29 cellular contexts compared by ENCODE assay signal in the genomic region with DNA sequence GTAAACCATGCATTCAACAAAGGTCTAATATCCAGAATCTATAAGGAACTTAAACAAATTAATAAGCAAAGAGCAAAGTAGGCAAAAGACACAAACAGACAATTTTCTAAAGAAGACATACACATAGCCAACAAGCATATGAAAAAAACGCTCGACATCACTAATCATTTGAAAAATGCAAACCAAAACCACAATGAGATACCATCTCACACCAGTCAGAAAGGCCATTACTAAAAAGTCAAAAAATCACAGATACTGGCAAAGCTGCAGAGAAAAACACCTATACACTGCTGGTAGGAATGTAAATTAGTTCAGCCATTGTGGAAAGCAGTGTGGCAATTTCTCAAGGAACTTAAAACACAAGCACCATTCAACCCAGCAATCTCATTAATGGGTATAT.
"Had no signal": no experiment of that assay in that cellular context is flagged by ENCODE, and none has a peak within 500 bp of the region (broad histone marks: within the 10 kb centered on the region; RNA-seq: fewer than 3 reads in every experiment).

No MANE protein-coding gene starts in this region.

- H3K27ac ChIP-seq: esophagus squamous epithelium, hepatocyte, parathyroid adenoma, psoas muscle, stomach, thyroid gland, upper lobe of right lung, VCaP had no signal

- H3K4me1 Mint-ChIP-seq: activated naive CD8-positive, alpha-beta T cell treated with anti-CD3 and anti-CD28 coated beads, Interleukin-2, amount 10 ng/mL, durations not matched to agents 7 days and 5 days; central memory CD8-positive, alpha-beta T cell; naive thymus-derived CD4-positive, alpha-beta T cell; stimulated activated naive B cell treated with anti-CD40 and anti-IgM and Interleukin-4, amounts not matched to agents 10 μg/mL and 1 μg/mL and 100 μg/mL, for 72 hours had no signal

- H2AFZ ChIP-seq: hepatocyte, parathyroid adenoma had no signal

- H3K4me2 ChIP-seq: hepatocyte had no signal

- ATAC-seq: left colon; naive thymus-derived CD4-positive, alpha-beta T cell; psoas muscle; stimulated activated naive B cell treated with anti-CD40 and anti-IgM and Interleukin-4, amounts not matched to agents 10 μg/mL and 1 μg/mL and 100 μg/mL, for 72 hours; upper lobe of right lung had no signal

- H3K27ac Mint-ChIP-seq: activated CD4-positive, alpha-beta memory T cell treated with anti-CD3 and anti-CD28 coated beads for 36 hours; activated naive CD4-positive, alpha-beta T cell treated with anti-CD3 and anti-CD28 coated beads for 36 hours; activated naive CD8-positive, alpha-beta T cell treated with anti-CD3 and anti-CD28 coated beads, Interleukin-2, amount 10 ng/mL, durations not matched to agents 7 days and 5 days; activated T-helper 1 cell treated with anti-CD3 and anti-CD28 coated beads, Interleukin-12 subunit alpha, Interleukin-12 subunit beta, Interleukin-2, Interleukin-4 antibody, amounts not matched to agents 30 ng/mL and 10 ng/mL and 1 ng/mL, durations not matched to agents 14 hours and 24 hours and 36 hours; naive thymus-derived CD4-positive, alpha-beta T cell; stimulated activated naive B cell treated with anti-CD40 and anti-IgM and Interleukin-4, amounts not matched to agents 10 μg/mL and 1 μg/mL and 100 μg/mL, for 72 hours; T-helper 1 cell treated with Interleukin-12 subunit alpha and Interleukin-12 subunit beta and Interleukin-4 antibody, amounts not matched to agents 30 μg/mL and 1 μg/mL, for 36 hours had no signal

- H3K4me3 Mint-ChIP-seq: activated CD4-positive, alpha-beta memory T cell treated with anti-CD3 and anti-CD28 coated beads for 36 hours; activated naive CD4-positive, alpha-beta T cell treated with anti-CD3 and anti-CD28 coated beads for 36 hours; activated naive CD8-positive, alpha-beta T cell treated with anti-CD3 and anti-CD28 coated beads, Interleukin-2, amount 10 ng/mL, durations not matched to agents 7 days and 5 days; activated T-helper 1 cell treated with anti-CD3 and anti-CD28 coated beads, Interleukin-12 subunit alpha, Interleukin-12 subunit beta, Interleukin-2, Interleukin-4 antibody, amounts not matched to agents 30 ng/mL and 10 ng/mL and 1 ng/mL, durations not matched to agents 14 hours and 24 hours and 36 hours; central memory CD8-positive, alpha-beta T cell; naive thymus-derived CD4-positive, alpha-beta T cell; stimulated activated naive B cell treated with anti-CD40 and anti-IgM and Interleukin-4, amounts not matched to agents 10 μg/mL and 1 μg/mL and 100 μg/mL, for 72 hours; T-helper 1 cell treated with Interleukin-12 subunit alpha and Interleukin-12 subunit beta and Interleukin-4 antibody, amounts not matched to agents 30 μg/mL and 1 μg/mL, for 36 hours had no signal

- H3K9me3 Mint-ChIP-seq: activated CD4-positive, alpha-beta memory T cell treated with anti-CD3 and anti-CD28 coated beads for 36 hours; activated naive CD4-positive, alpha-beta T cell treated with anti-CD3 and anti-CD28 coated beads for 36 hours; activated naive CD8-positive, alpha-beta T cell treated with anti-CD3 and anti-CD28 coated beads, Interleukin-2, amount 10 ng/mL, durations not matched to agents 7 days and 5 days; activated T-helper 1 cell treated with anti-CD3 and anti-CD28 coated beads, Interleukin-12 subunit alpha, Interleukin-12 subunit beta, Interleukin-2, Interleukin-4 antibody, amounts not matched to agents 30 ng/mL and 10 ng/mL and 1 ng/mL, durations not matched to agents 14 hours and 24 hours and 36 hours; central memory CD8-positive, alpha-beta T cell; naive thymus-derived CD4-positive, alpha-beta T cell; T-helper 1 cell treated with Interleukin-12 subunit alpha and Interleukin-12 subunit beta and Interleukin-4 antibody, amounts not matched to agents 30 μg/mL and 1 μg/mL, for 36 hours had no signal

- H3K36me3 Mint-ChIP-seq: activated CD4-positive, alpha-beta memory T cell treated with anti-CD3 and anti-CD28 coated beads for 36 hours; activated naive CD8-positive, alpha-beta T cell treated with anti-CD3 and anti-CD28 coated beads, Interleukin-2, amount 10 ng/mL, durations not matched to agents 7 days and 5 days; naive thymus-derived CD4-positive, alpha-beta T cell; stimulated activated naive B cell treated with anti-CD40 and anti-IgM and Interleukin-4, amounts not matched to agents 10 μg/mL and 1 μg/mL and 100 μg/mL, for 72 hours had no signal

- H3K27me3 ChIP-seq: esophagus squamous epithelium, hepatocyte, stomach, thyroid gland, upper lobe of right lung had no signal

- DNase-seq: activated CD4-positive, alpha-beta memory T cell treated with anti-CD3 and anti-CD28 coated beads for 36 hours; activated CD4-positive, alpha-beta T cell treated with anti-CD3 and anti-CD28 coated beads for 48 hours; activated CD8-positive, alpha-beta memory T cell treated with anti-CD3 and anti-CD28 coated beads, Interleukin-2, amount 50 U/mL, for 4 hours; activated effector memory CD4-positive, alpha-beta T cell treated with anti-CD3 and anti-CD28 coated beads, Interleukin-2, amount 50 U/mL, for 16 hours; activated naive CD4-positive, alpha-beta T cell treated with anti-CD3 and anti-CD28 coated beads for 36 hours; activated naive CD8-positive, alpha-beta T cell treated with anti-CD3 and anti-CD28 coated beads, Interleukin-2, amount 10 ng/mL, durations not matched to agents 7 days and 5 days; activated T-cell treated with anti-CD3 and anti-CD28 coated beads, Interleukin-2, amount 50 U/mL, for 1 hour; amniotic stem cell; dermis blood vessel endothelial cell; effector CD4-positive, alpha-beta T cell; esophagus squamous epithelium; left colon; midbrain; naive thymus-derived CD4-positive, alpha-beta T cell; nucleus accumbens; psoas muscle; stimulated activated CD4-positive, alpha-beta T cell treated with anti-CD3 and anti-CD28 coated beads, Interleukin-15, amount 100 ng/mL, for 24 hours; stimulated activated CD4-positive, alpha-beta T cell treated with anti-CD3 and anti-CD28 coated beads, Interleukin-2, amount 100 ng/mL, for 24 hours; stimulated activated naive B cell treated with anti-CD40 and anti-IgM and Interleukin-4, amounts not matched to agents 10 μg/mL and 1 μg/mL and 100 μg/mL, for 72 hours; stomach; T-helper 9 cell; thyroid gland; upper lobe of right lung had no signal

- H3K36me3 ChIP-seq: esophagus squamous epithelium, stomach, thyroid gland, upper lobe of right lung had no signal

- H3K79me2 ChIP-seq: hepatocyte, parathyroid adenoma had no signal

- H3K9me3 ChIP-seq: esophagus squamous epithelium, psoas muscle, stomach, thyroid gland, upper lobe of right lung had no signal

- H3K9ac ChIP-seq: parathyroid adenoma had no signal

- H3K27me3 Mint-ChIP-seq: central memory CD8-positive, alpha-beta T cell had no signal

- H3K4me1 ChIP-seq: esophagus squamous epithelium, parathyroid adenoma, psoas muscle, stomach, thyroid gland, upper lobe of right lung had no signal

- H3K4me3 ChIP-seq: esophagus squamous epithelium, hepatocyte, psoas muscle, stomach, thyroid gland, upper lobe of right lung had no signal
